8 cellular contexts compared by ENCODE assay signal in the genomic region with DNA sequence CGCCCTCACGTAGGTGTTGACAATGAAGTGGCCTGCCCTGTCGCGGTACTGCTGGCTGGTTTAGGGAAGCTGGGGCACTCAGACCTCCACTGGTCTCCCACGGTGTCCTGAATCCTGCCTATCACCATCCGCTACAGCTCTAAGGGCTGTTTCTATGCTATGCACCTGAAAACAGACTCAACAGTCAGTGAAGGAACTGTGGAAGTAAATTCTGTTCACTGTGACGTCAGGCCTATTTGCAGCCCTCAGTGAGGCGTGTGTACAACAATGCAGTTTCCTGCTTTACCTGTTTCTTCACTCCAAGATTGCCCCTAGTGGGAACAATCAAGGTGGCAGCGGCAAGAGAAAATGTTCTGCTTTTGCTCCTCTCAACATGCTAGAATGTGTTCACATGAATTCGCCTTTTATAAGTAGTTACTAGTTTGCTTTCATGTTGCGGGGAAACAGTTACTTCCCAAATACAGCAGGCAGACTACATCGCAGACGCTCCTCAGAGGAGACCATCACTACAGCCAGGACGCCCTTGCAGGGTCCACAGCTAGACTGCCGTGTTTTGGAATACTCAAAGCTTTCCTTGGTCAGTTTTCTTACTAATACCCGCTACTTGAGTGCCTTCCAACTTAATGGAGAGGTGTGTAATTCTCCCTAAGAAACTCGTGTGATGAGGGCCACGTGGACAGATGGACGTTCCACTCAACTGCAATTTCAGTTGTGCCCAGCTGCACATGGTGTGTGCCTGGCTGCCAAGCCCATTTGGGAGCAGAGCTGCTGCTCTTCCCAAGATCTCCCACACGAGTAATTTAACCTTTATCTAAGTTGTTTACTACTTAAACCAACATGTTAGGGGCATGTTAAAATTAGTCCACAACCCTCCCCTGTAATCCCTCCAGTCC. TPM values are rescaled to one million over a fixed set of nuclear protein-coding genes. Genes with fewer than 3 reads are reported as not detected.
DNase-seq lines count a peak whose midpoint lies in the region; ATAC-seq lines count a peak whose summit lies in the region.

No MANE protein-coding gene starts in this region.

- H3K36me3 Mint-ChIP-seq in activated naive CD4-positive, alpha-beta T cell treated with anti-CD3 and anti-CD28 coated beads for 36 hours (ENCODE audit: low read depth), result peaks cover 23% of the 10 kb centered on the region
- peaks cover 76% of the 10 kb centered on the region for H3K36me3 Mint-ChIP-seq in activated T-helper 17 cell treated with anti-CD3 and anti-CD28 coated beads, Interleukin-2, amount 50 U/mL, for 72 hours (ENCODE audit: low read depth)
- H3K36me3 Mint-ChIP-seq in memory B cell, result peaks cover 20% of the 10 kb centered on the region

- H3K27me3 Mint-ChIP-seq in activated naive CD4-positive, alpha-beta T cell treated with anti-CD3 and anti-CD28 coated beads for 36 hours (ENCODE audit: low read depth), result no peaks in the 10 kb centered on the region
- H3K27me3 Mint-ChIP-seq in activated T-helper 17 cell treated with anti-CD3 and anti-CD28 coated beads, Interleukin-2, amount 50 U/mL, for 72 hours, result no peaks in the 10 kb centered on the region
- no peaks in the 10 kb centered on the region for H3K27me3 Mint-ChIP-seq in memory B cell

- no peaks in the 10 kb centered on the region for H3K9me3 Mint-ChIP-seq in activated naive CD4-positive, alpha-beta T cell treated with anti-CD3 and anti-CD28 coated beads for 36 hours
- no peaks in the 10 kb centered on the region for H3K9me3 Mint-ChIP-seq in activated T-helper 17 cell treated with anti-CD3 and anti-CD28 coated beads, Interleukin-2, amount 50 U/mL, for 72 hours
- no peaks in the 10 kb centered on the region for H3K9me3 Mint-ChIP-seq in memory B cell

- H3K27ac Mint-ChIP-seq in activated naive CD4-positive, alpha-beta T cell treated with anti-CD3 and anti-CD28 coated beads for 36 hours, result peak overlapping the region; percentile 46
- peak overlapping the region; percentile 73 for H3K27ac Mint-ChIP-seq in activated T-helper 17 cell treated with anti-CD3 and anti-CD28 coated beads, Interleukin-2, amount 50 U/mL, for 72 hours
- peak overlapping the region; percentile 68 for H3K27ac Mint-ChIP-seq in memory B cell

- peak overlapping the region; percentile 9 for H3K4me3 Mint-ChIP-seq in activated naive CD4-positive, alpha-beta T cell treated with anti-CD3 and anti-CD28 coated beads for 36 hours
- H3K4me3 Mint-ChIP-seq in activated T-helper 17 cell treated with anti-CD3 and anti-CD28 coated beads, Interleukin-2, amount 50 U/mL, for 72 hours, result peak overlapping the region; percentile 76
- H3K4me3 Mint-ChIP-seq in memory B cell, result no peak overlapping the region

- CTCF ChIA-PET in activated naive CD4-positive, alpha-beta T cell treated with anti-CD3 and anti-CD28 coated beads for 36 hours (lab: Charles Lee), result interaction anchor here (0.7 to 4.9 kb wide), 16 partner anchors 7 to 205 kb away, joined by 3 to 27 read pairs (median 4); no protein-coding TSS in a partner anchor

- intact Hi-C loops in activated naive CD4-positive, alpha-beta T cell treated with anti-CD3 and anti-CD28 coated beads for 36 hours (cut with micrococcal nuclease), result loop anchor here (1.0 kb wide), 3 partner anchors 20 to 107 kb away; no protein-coding TSS in a partner anchor

- H3K4me3 ChIP-seq in Jurkat, Clone E6-1 (ENCODE audit: low read length), result no peak overlapping the region

- peak; percentile 8 for ATAC-seq in activated T-helper 17 cell treated with anti-CD3 and anti-CD28 coated beads, Interleukin-2, amount 50 U/mL, for 72 hours (replicated peaks)
- ATAC-seq in memory B cell (ENCODE audit: low read depth) (peak; percentile 62), GM21526 (IDR thresholded peaks at IDR 0.05; ENCODE audit: low FRiP score, unreplicated experiment) (no peak), GM21390 (IDR thresholded peaks at IDR 0.05; ENCODE audit: unreplicated experiment) (no peak), GM19397 (IDR thresholded peaks at IDR 0.05; ENCODE audit: unreplicated experiment) (no peak)

- DNase-seq in activated naive CD4-positive, alpha-beta T cell treated with anti-CD3 and anti-CD28 coated beads for 36 hours, result peak; percentile 24
- DNase-seq in activated naive CD4-positive, alpha-beta T cell treated with anti-CD3 and anti-CD28 coated beads, Interleukin-2, amount 50 U/mL, for 16 hours, result no peak
- DNase-seq in Jurkat, Clone E6-1 (ENCODE audit: low read depth, low spot score), result peak; percentile 59
- DNase-seq in memory B cell (ENCODE audit: low spot score in 2 of 2), result no peak

- peaks cover 29% of the 10 kb centered on the region for H3K4me1 Mint-ChIP-seq in activated naive CD4-positive, alpha-beta T cell treated with anti-CD3 and anti-CD28 coated beads for 36 hours (ENCODE audit: low read depth)
- peaks cover 28% of the 10 kb centered on the region for H3K4me1 Mint-ChIP-seq in activated T-helper 17 cell treated with anti-CD3 and anti-CD28 coated beads, Interleukin-2, amount 50 U/mL, for 72 hours
- H3K4me1 Mint-ChIP-seq in memory B cell, result peaks cover 21% of the 10 kb centered on the region

RNA-seq across cellular contexts. Expression of gene DIDO1, which starts 25.4 kb away (rescaled TPM):
- 10 to 100 TPM; 49.5 to 50.3 TPM for total RNA-seq in activated naive CD4-positive, alpha-beta T cell treated with anti-CD3 and anti-CD28 coated beads for 36 hours
- 58.1 TPM for polyA plus RNA-seq in Jurkat, Clone E6-1 (2012; ENCODE audit: insufficient read depth, insufficient read length)
- 10 to 100 TPM; 51.4 to 51.5 TPM for total RNA-seq in activated T-helper 17 cell treated with anti-CD3 and anti-CD28 coated beads, Interleukin-2, amount 50 U/mL, for 72 hours

RNA-seq across cellular contexts. Expression of gene GID8, which starts 37.0 kb away (rescaled TPM):
- 10 to 100 TPM; 32.7 to 34.0 TPM for total RNA-seq in activated naive CD4-positive, alpha-beta T cell treated with anti-CD3 and anti-CD28 coated beads for 36 hours
- polyA plus RNA-seq in Jurkat, Clone E6-1 (2012; ENCODE audit: insufficient read depth, insufficient read length), result 23.3 TPM
- total RNA-seq in activated T-helper 17 cell treated with anti-CD3 and anti-CD28 coated beads, Interleukin-2, amount 50 U/mL, for 72 hours, result 10 to 100 TPM; 32.7 to 34.6 TPM

RNA-seq across cellular contexts. Expression of gene TCFL5, which starts 39.3 kb away (rescaled TPM):
- total RNA-seq in activated naive CD4-positive, alpha-beta T cell treated with anti-CD3 and anti-CD28 coated beads for 36 hours, result 1 to 10 TPM; 5.4 to 5.5 TPM
- 22.1 TPM for polyA plus RNA-seq in Jurkat, Clone E6-1 (2012; ENCODE audit: insufficient read depth, insufficient read length)
- 1 to 10 TPM; 3.4 to 3.7 TPM for total RNA-seq in activated T-helper 17 cell treated with anti-CD3 and anti-CD28 coated beads, Interleukin-2, amount 50 U/mL, for 72 hours

RNA-seq across cellular contexts. Expression of gene SLC17A9, which starts 51.6 kb away (rescaled TPM):
- 10 to 100 TPM; 17.4 to 20.6 TPM for total RNA-seq in activated naive CD4-positive, alpha-beta T cell treated with anti-CD3 and anti-CD28 coated beads for 36 hours
- 3.1 TPM for polyA plus RNA-seq in Jurkat, Clone E6-1 (2012; ENCODE audit: insufficient read depth, insufficient read length)
- 1 to 10 TPM; 5.2 to 7.0 TPM for total RNA-seq in activated T-helper 17 cell treated with anti-CD3 and anti-CD28 coated beads, Interleukin-2, amount 50 U/mL, for 72 hours

Comparison
In these comparisons a context has a peak if more than half of its experiments do, and no peak if none do; other contexts are left out.
1. DNase-seq: peak in activated naive CD4-positive, alpha-beta T cell treated with anti-CD3 and anti-CD28 coated beads for 36 hours (single experiment) and Jurkat, Clone E6-1 (single experiment); none in activated naive CD4-positive, alpha-beta T cell treated with anti-CD3 and anti-CD28 coated beads, Interleukin-2, amount 50 U/mL, for 16 hours (single experiment) and memory B cell (0 of 2).
2. ATAC-seq: peak in activated T-helper 17 cell treated with anti-CD3 and anti-CD28 coated beads, Interleukin-2, amount 50 U/mL, for 72 hours (single experiment) and memory B cell (single experiment); none in GM21526 (single experiment), GM21390 (single experiment) and GM19397 (single experiment).
3. Peak in every context shown above with its lines, with median percentiles within 50 percentile points of each other: H3K27ac Mint-ChIP-seq.